8 cellular contexts compared by ENCODE assay signal in genomic region chr16:30651124-30652004, GRCh38. TPM values are rescaled to one million over a fixed set of nuclear protein-coding genes. Genes with fewer than 3 reads are reported as not detected.
DNase-seq lines count a peak whose midpoint lies in the region; ATAC-seq and TF ChIP-seq lines count a peak whose summit lies in the region.

No MANE protein-coding gene starts in this region.

- H3K27ac Mint-ChIP-seq in CD4-positive, alpha-beta memory T cell, result peak overlapping the region; percentile 97 to 100 (median 99)
- peak overlapping the region; percentile 96 for H3K27ac Mint-ChIP-seq in activated T-helper 17 cell treated with anti-CD3 and anti-CD28 coated beads, Interleukin-2, amount 50 U/mL, for 72 hours
- peak overlapping the region; percentile 92 to 95 (median 94) for H3K27ac Mint-ChIP-seq in nephron

- TF ChIP-seq CTCF in Peyer's patch (IDR thresholded peaks at IDR 0.05), result peak; percentile 54 to 82 (median 74)
- TF ChIP-seq CTCF in nephron (IDR thresholded peaks at IDR 0.05; ENCODE audit: unreplicated experiment in 3 of 3), result peak; percentile 50 to 64 (median 61)

- CTCF ChIA-PET in CD4-positive, alpha-beta memory T cell (lab: Charles Lee; ENCODE audit: partially characterized antibody), result interaction anchor here (0.7 to 2.4 kb wide), 15 partner anchors 7 to 950 kb away, joined by 3 to 11 read pairs (median 5); partner anchors contain the start of genes ZNF747 and ZNF785

- H3K27me3 Mint-ChIP-seq in CD4-positive, alpha-beta memory T cell, result no peaks in the 10 kb centered on the region
- H3K27me3 Mint-ChIP-seq in activated T-helper 17 cell treated with anti-CD3 and anti-CD28 coated beads, Interleukin-2, amount 50 U/mL, for 72 hours, result no peaks in the 10 kb centered on the region
- no peaks in the 10 kb centered on the region for H3K27me3 Mint-ChIP-seq in nephron (ENCODE audit: low read depth)

- H3K4me1 ChIP-seq in CD4-positive, alpha-beta memory T cell (ENCODE audit: insufficient read depth, low read length), result peaks cover 20% of the 10 kb centered on the region
- H3K4me1 ChIP-seq in Peyer's patch (peaks cover 0 to 21% (median 2%) of the 10 kb centered on the region in 4 donors), stomach smooth muscle (ENCODE audit: control insufficient read depth, insufficient read depth, low read length) (peaks cover 27% of the 10 kb centered on the region)

- DNase-seq in CD4-positive, alpha-beta memory T cell, result peak; percentile 69 to 84 (median 72)
- DNase-seq in HK-2 (ENCODE audit: unreplicated experiment) (peak; percentile 59), Peyer's patch (peak; percentile 57 to 84 (median 83)), fibroblast of peridontal ligament (ENCODE audit: extremely low read depth) (peak; percentile 59)

- peaks cover 15 to 42% of the 10 kb centered on the region in 2 donors for H3K36me3 Mint-ChIP-seq in CD4-positive, alpha-beta memory T cell
- peaks cover 55% of the 10 kb centered on the region for H3K36me3 Mint-ChIP-seq in activated T-helper 17 cell treated with anti-CD3 and anti-CD28 coated beads, Interleukin-2, amount 50 U/mL, for 72 hours (ENCODE audit: low read depth)
- peaks cover 5% of the 10 kb centered on the region for H3K36me3 Mint-ChIP-seq in nephron (ENCODE audit: low read depth)

- peak overlapping the region; percentile 99 for H3K4me3 ChIP-seq in CD4-positive, alpha-beta memory T cell (ENCODE audit: low read length in 2 of 2)
- H3K4me3 ChIP-seq in Peyer's patch (peak overlapping the region; percentile 62 to 89 (median 81)), stomach smooth muscle (ENCODE audit: low read length in 2 of 2) (peak overlapping the region; percentile 87 to 96)

- peak overlapping the region; percentile 95 to 98 for H3K9ac ChIP-seq in stomach smooth muscle (ENCODE audit: low read length in 2 of 2)

- peak; percentile 56 for ATAC-seq in GM19372 (IDR thresholded peaks at IDR 0.05; ENCODE audit: low read depth, unreplicated experiment)
- ATAC-seq in activated T-helper 17 cell treated with anti-CD3 and anti-CD28 coated beads, Interleukin-2, amount 50 U/mL, for 72 hours (replicated peaks), result peak; percentile 70

- peaks cover 35% of the 10 kb centered on the region for H3K36me3 ChIP-seq in CD4-positive, alpha-beta memory T cell (ENCODE audit: insufficient read depth, low read length)
- peaks cover 0 to 40% (median 2%) of the 10 kb centered on the region in 3 donors for H3K36me3 ChIP-seq in Peyer's patch
- peaks cover 28 to 31% of the 10 kb centered on the region in 2 donors for H3K36me3 ChIP-seq in stomach smooth muscle (ENCODE audit: control insufficient read depth in 2 of 2, insufficient read depth in 2 of 2, low read length in 2 of 2)

- peaks cover 0 to 1% (median 0%) of the 10 kb centered on the region in 8 donors for H3K9me3 Mint-ChIP-seq in CD4-positive, alpha-beta memory T cell
- H3K9me3 Mint-ChIP-seq in activated T-helper 17 cell treated with anti-CD3 and anti-CD28 coated beads, Interleukin-2, amount 50 U/mL, for 72 hours, result no peaks in the 10 kb centered on the region
- no peaks in the 10 kb centered on the region for H3K9me3 Mint-ChIP-seq in nephron

- H3K27me3 ChIP-seq in CD4-positive, alpha-beta memory T cell (ENCODE audit: insufficient read depth, low read length), result no peaks in the 10 kb centered on the region
- H3K27me3 ChIP-seq in Peyer's patch (no peaks in the 10 kb centered on the region), stomach smooth muscle (ENCODE audit: control insufficient read depth in 1 of 2, insufficient read depth in 2 of 2, low read length in 2 of 2) (no peaks in the 10 kb centered on the region)

- H3K4me3 Mint-ChIP-seq in CD4-positive, alpha-beta memory T cell, result peak overlapping the region; percentile 95 to 100 (median 99)
- H3K4me3 Mint-ChIP-seq in activated T-helper 17 cell treated with anti-CD3 and anti-CD28 coated beads, Interleukin-2, amount 50 U/mL, for 72 hours, result peak overlapping the region; percentile 98
- peak overlapping the region; percentile 99 for H3K4me3 Mint-ChIP-seq in nephron

- H3K27ac ChIP-seq in CD4-positive, alpha-beta memory T cell (ENCODE audit: low read depth, low read length), result peak overlapping the region; percentile 96
- H3K27ac ChIP-seq in Peyer's patch, result peak overlapping the region; percentile 89 to 95 (median 92)
- peak overlapping the region; percentile 97 for H3K27ac ChIP-seq in stomach smooth muscle (ENCODE audit: low read length)

- POLR2A ChIA-PET in CD4-positive, alpha-beta memory T cell (lab: Charles Lee; ENCODE audit: partially characterized antibody), result interaction anchor here (0.6 to 3.9 kb wide), 32 partner anchors 8 to 586 kb away, joined by 3 to 91 read pairs (median 5); partner anchors contain the start of genes ALDOA, DCTPP1, FBRS and ITGAL

- peaks cover 13 to 32% (median 20%) of the 10 kb centered on the region in 4 donors for H3K4me1 Mint-ChIP-seq in CD4-positive, alpha-beta memory T cell
- peaks cover 6% of the 10 kb centered on the region for H3K4me1 Mint-ChIP-seq in activated T-helper 17 cell treated with anti-CD3 and anti-CD28 coated beads, Interleukin-2, amount 50 U/mL, for 72 hours
- H3K4me1 Mint-ChIP-seq in nephron, result peaks cover 18% of the 10 kb centered on the region

- no peak for TF ChIP-seq POLR2A in Peyer's patch (IDR thresholded peaks at IDR 0.05)

- intact Hi-C loops in CD4-positive, alpha-beta memory T cell (cut with micrococcal nuclease), result loop anchor here (1.0 kb wide), 2 partner anchors 43 to 271 kb away; no protein-coding TSS in a partner anchor

- no peaks in the 10 kb centered on the region for H3K9me3 ChIP-seq in CD4-positive, alpha-beta memory T cell (ENCODE audit: control insufficient read depth in 1 of 2, low read length in 2 of 2)
- H3K9me3 ChIP-seq in Peyer's patch, result no peaks in the 10 kb centered on the region
- no peaks in the 10 kb centered on the region for H3K9me3 ChIP-seq in stomach smooth muscle (ENCODE audit: control insufficient read depth in 2 of 2, low read length in 2 of 2)

RNA-seq across cellular contexts. Expression of gene PRR14, which starts 0.6 kb away (rescaled TPM):
- total RNA-seq in CD4-positive, alpha-beta memory T cell, result 100 to 1,000 TPM in 1 of 2 experiments, 10 to 100 TPM in 1; 92.0 to 100 TPM
- polyA plus RNA-seq in CD4-positive, alpha-beta memory T cell, result 10 to 100 TPM in 1 of 2 donors, 1 to 10 TPM in 1; 8.7 to 25.9 TPM
- total RNA-seq in Peyer's patch, result 100 to 1,000 TPM in 1 of 4 donors, 10 to 100 TPM in 3; 45.5 to 107 (median 65.0) TPM
- total RNA-seq in activated T-helper 17 cell treated with anti-CD3 and anti-CD28 coated beads, Interleukin-2, amount 50 U/mL, for 72 hours, result 10 to 100 TPM; 76.6 to 97.5 TPM

RNA-seq across cellular contexts. Expression of gene FBRS, which starts 6.9 kb away (rescaled TPM):
- 100 to 1,000 TPM; 164 to 172 TPM for total RNA-seq in CD4-positive, alpha-beta memory T cell
- polyA plus RNA-seq in CD4-positive, alpha-beta memory T cell, result 1 to 10 TPM in 1 of 2 donors, under 1 TPM in 1; 0.70 to 7.9 TPM
- total RNA-seq in Peyer's patch, result 100 to 1,000 TPM in 1 of 4 donors, 10 to 100 TPM in 3; 51.2 to 167 (median 72.2) TPM
- total RNA-seq in activated T-helper 17 cell treated with anti-CD3 and anti-CD28 coated beads, Interleukin-2, amount 50 U/mL, for 72 hours, result 100 to 1,000 TPM in 1 of 2 donors, 10 to 100 TPM in 1; 92.6 to 140 TPM

RNA-seq across cellular contexts. Expression of gene ZNF689, which starts 41.2 kb away (rescaled TPM):
- total RNA-seq in CD4-positive, alpha-beta memory T cell, result 10 to 100 TPM; 13.1 to 14.5 TPM
- polyA plus RNA-seq in CD4-positive, alpha-beta memory T cell, result 10 to 100 TPM; 11.9 to 13.5 TPM
- total RNA-seq in Peyer's patch, result 10 to 100 TPM in 2 of 4 donors, 1 to 10 TPM in 2; 7.5 to 12.5 (median 9.9) TPM
- total RNA-seq in activated T-helper 17 cell treated with anti-CD3 and anti-CD28 coated beads, Interleukin-2, amount 50 U/mL, for 72 hours, result 10 to 100 TPM in 1 of 2 donors, 1 to 10 TPM in 1; 5.9 to 12.1 TPM

RNA-seq across cellular contexts. Expression of gene SRCAP, which starts 47.6 kb away (rescaled TPM):
- total RNA-seq in CD4-positive, alpha-beta memory T cell, result 100 to 1,000 TPM; 101 to 115 TPM
- polyA plus RNA-seq in CD4-positive, alpha-beta memory T cell, result 10 to 100 TPM in 1 of 2 donors, 1 to 10 TPM in 1; 1.2 to 35.4 TPM
- 100 to 1,000 TPM in 1 of 4 donors, 10 to 100 TPM in 3; 50.4 to 109 (median 81.8) TPM for total RNA-seq in Peyer's patch
- 10 to 100 TPM; 63.6 to 86.7 TPM for total RNA-seq in activated T-helper 17 cell treated with anti-CD3 and anti-CD28 coated beads, Interleukin-2, amount 50 U/mL, for 72 hours

Comparison
In these comparisons a context has a peak if more than half of its experiments do, and no peak if none do; other contexts are left out.
1. Peak in every context shown above with its lines: DNase-seq, ATAC-seq, H3K4me3 ChIP-seq and H3K27ac ChIP-seq.